Comparison of ENCODE assay signal across 8 cellular contexts in the genomic region with DNA sequence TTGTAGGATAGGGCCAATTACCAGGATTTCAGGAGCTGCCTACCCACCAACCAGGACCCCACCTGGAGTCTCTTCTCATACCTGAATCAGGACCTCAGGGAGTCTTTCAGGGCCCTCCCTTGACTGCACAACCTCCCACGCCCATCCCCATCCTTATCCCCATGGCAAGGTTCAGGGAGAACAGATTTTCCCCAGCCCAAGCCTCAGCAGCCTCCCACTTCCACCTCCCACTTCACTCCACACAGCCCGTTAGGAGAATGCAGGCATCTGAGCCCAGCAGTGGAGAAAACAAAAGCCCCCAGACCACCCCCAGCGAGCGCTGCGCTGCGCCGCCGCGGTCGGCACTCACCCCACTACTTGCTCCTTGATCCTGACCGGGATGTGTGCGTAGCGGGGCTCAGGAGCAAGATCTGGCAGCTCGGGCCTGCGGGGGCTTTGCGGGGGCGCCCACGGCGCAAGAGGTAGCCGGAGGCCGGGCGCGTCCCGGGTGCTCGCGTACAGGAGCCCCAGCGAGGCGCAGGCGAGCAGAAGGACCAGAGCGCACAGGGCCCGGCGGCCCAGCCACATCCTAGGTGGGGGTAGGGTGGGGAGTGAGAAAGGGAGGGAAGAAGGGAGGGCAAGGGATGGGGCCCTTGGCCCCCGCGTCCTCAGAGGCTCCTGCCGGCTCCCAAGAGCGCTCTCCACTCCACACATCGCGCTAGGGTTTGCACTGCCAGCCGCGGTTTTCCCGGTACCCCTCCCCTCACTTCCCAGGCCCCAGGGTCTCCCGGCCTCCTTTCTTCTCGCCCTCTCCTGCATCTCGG. TPM values are rescaled to one million over a fixed set of nuclear protein-coding genes. Genes with fewer than 3 reads are reported as not detected.
A peak's percentile ranks its signal among the peaks of the same experiment; 100 is the strongest.
DNase-seq lines count a peak whose midpoint lies in the region; ATAC-seq and FAIRE-seq lines count a peak whose summit lies in the region.

No MANE protein-coding gene starts in this region.

- no peak for DNase-seq in activated T-cell treated with anti-CD3 and anti-CD28 coated beads, Interleukin-2, amount 50 U/mL, for 4 hours
- no peak for DNase-seq in activated T-cell treated with anti-CD3 and anti-CD28 coated beads, Interleukin-2, amount 50 U/mL, for 1 hour
- DNase-seq in activated naive CD8-positive, alpha-beta T cell treated with anti-CD3 and anti-CD28 coated beads, Interleukin-2, amount 10 ng/mL, durations not matched to agents 7 days and 5 days, result peak; percentile 28
- no peak for DNase-seq in RCC 7860 (ENCODE audit: low spot score)
- DNase-seq in NCI-H1105 treated with DMSO at 0.1 percent for 48 hours (lab: John Stamatoyannopoulos, UW), result no peak
- DNase-seq in GOT3 (lab: John Stamatoyannopoulos, UW), result no peak

- H3K4me3 Mint-ChIP-seq in activated T-cell treated with anti-CD3 and anti-CD28 coated beads, Interleukin-2, amount 50 U/mL, for 4 hours, result peak overlapping the region; percentile 72
- peak overlapping the region; percentile 78 for H3K4me3 Mint-ChIP-seq in activated naive CD8-positive, alpha-beta T cell treated with anti-CD3 and anti-CD28 coated beads, Interleukin-2, amount 10 ng/mL, durations not matched to agents 7 days and 5 days

- no peaks in the 10 kb centered on the region for H3K36me3 Mint-ChIP-seq in activated T-cell treated with anti-CD3 and anti-CD28 coated beads, Interleukin-2, amount 50 U/mL, for 4 hours (ENCODE audit: insufficient read depth)
- H3K36me3 Mint-ChIP-seq in activated naive CD8-positive, alpha-beta T cell treated with anti-CD3 and anti-CD28 coated beads, Interleukin-2, amount 10 ng/mL, durations not matched to agents 7 days and 5 days, result no peaks in the 10 kb centered on the region

- no peak for FAIRE-seq in RCC 7860 (lab: Jason Lieb, UNC)

- no peaks in the 10 kb centered on the region for H3K9me3 Mint-ChIP-seq in activated T-cell treated with anti-CD3 and anti-CD28 coated beads, Interleukin-2, amount 50 U/mL, for 4 hours
- no peaks in the 10 kb centered on the region for H3K9me3 Mint-ChIP-seq in activated naive CD8-positive, alpha-beta T cell treated with anti-CD3 and anti-CD28 coated beads, Interleukin-2, amount 10 ng/mL, durations not matched to agents 7 days and 5 days

- H3K27ac Mint-ChIP-seq in activated naive CD8-positive, alpha-beta T cell treated with anti-CD3 and anti-CD28 coated beads, Interleukin-2, amount 10 ng/mL, durations not matched to agents 7 days and 5 days, result no peak overlapping the region

- POLR2A ChIA-PET in activated naive CD8-positive, alpha-beta T cell treated with anti-CD3 and anti-CD28 coated beads, Interleukin-2, amount 10 ng/mL, durations not matched to agents 7 days and 5 days (lab: Charles Lee), result no interaction called here

- H3K4me3 ChIP-seq in iPS-18c (ENCODE audit: insufficient read depth, low read depth, low read length), result peak overlapping the region; percentile 55

- ATAC-seq in activated T-cell treated with anti-CD3 and anti-CD28 coated beads, Interleukin-2, amount 50 U/mL, for 4 hours, result peak; percentile 2 to 5
- no peak for ATAC-seq in activated naive CD8-positive, alpha-beta T cell treated with anti-CD3 and anti-CD28 coated beads, Interleukin-2, amount 10 ng/mL, durations not matched to agents 7 days and 5 days (ENCODE audit: low read depth)

- peaks cover 66% of the 10 kb centered on the region for H3K27me3 Mint-ChIP-seq in activated T-cell treated with anti-CD3 and anti-CD28 coated beads, Interleukin-2, amount 50 U/mL, for 4 hours (ENCODE audit: low read depth)
- peaks cover 67% of the 10 kb centered on the region for H3K27me3 Mint-ChIP-seq in activated naive CD8-positive, alpha-beta T cell treated with anti-CD3 and anti-CD28 coated beads, Interleukin-2, amount 10 ng/mL, durations not matched to agents 7 days and 5 days

- peaks cover 13% of the 10 kb centered on the region for H3K4me1 Mint-ChIP-seq in activated T-cell treated with anti-CD3 and anti-CD28 coated beads, Interleukin-2, amount 50 U/mL, for 4 hours (ENCODE audit: low read depth)
- peaks cover 11% of the 10 kb centered on the region for H3K4me1 Mint-ChIP-seq in activated naive CD8-positive, alpha-beta T cell treated with anti-CD3 and anti-CD28 coated beads, Interleukin-2, amount 10 ng/mL, durations not matched to agents 7 days and 5 days

- H3K27ac ChIP-seq in temporal lobe (ENCODE audit: low read depth, low read length), result peak overlapping the region; percentile 4

- peaks cover 2% of the 10 kb centered on the region for H3K9me3 ChIP-seq in iPS-18c (ENCODE audit: control insufficient read depth, insufficient read depth, low read length)

RNA-seq across cellular contexts. Expression of a gene that starts 1.2 kb away (rescaled TPM):
- 1 to 10 TPM; 3.2 to 4.6 (median 3.6) TPM for total RNA-seq in activated T-cell treated with anti-CD3 and anti-CD28 coated beads, Interleukin-2, amount 50 U/mL, for 4 hours
- under 1 TPM; 0.65 to 0.80 TPM for total RNA-seq in activated naive CD8-positive, alpha-beta T cell treated with anti-CD3 and anti-CD28 coated beads, Interleukin-2, amount 10 ng/mL, durations not matched to agents 7 days and 5 days
- 43.8 TPM for total RNA-seq in temporal lobe

RNA-seq across cellular contexts. Expression of a gene that starts 20.5 kb away (rescaled TPM):
- 1 to 10 TPM in 1 of 3 donors, under 1 TPM in 2; 0.56 to 1.6 (median 0.65) TPM for total RNA-seq in activated T-cell treated with anti-CD3 and anti-CD28 coated beads, Interleukin-2, amount 50 U/mL, for 4 hours
- total RNA-seq in activated naive CD8-positive, alpha-beta T cell treated with anti-CD3 and anti-CD28 coated beads, Interleukin-2, amount 10 ng/mL, durations not matched to agents 7 days and 5 days, result 1 to 10 TPM; 1.3 to 1.4 TPM
- 23.1 TPM for total RNA-seq in temporal lobe

RNA-seq across cellular contexts. Expression of a gene that starts 27.1 kb away (rescaled TPM):
- total RNA-seq in activated T-cell treated with anti-CD3 and anti-CD28 coated beads, Interleukin-2, amount 50 U/mL, for 4 hours, result 10 to 100 TPM; 15.9 to 18.6 (median 17.0) TPM
- total RNA-seq in activated naive CD8-positive, alpha-beta T cell treated with anti-CD3 and anti-CD28 coated beads, Interleukin-2, amount 10 ng/mL, durations not matched to agents 7 days and 5 days, result 10 to 100 TPM; 31.5 to 32.8 TPM
- total RNA-seq in temporal lobe, result 47.7 TPM

RNA-seq across cellular contexts. Expression of a gene that starts 40.8 kb away (rescaled TPM):
- total RNA-seq in activated T-cell treated with anti-CD3 and anti-CD28 coated beads, Interleukin-2, amount 50 U/mL, for 4 hours, result 10 to 100 TPM; 28.6 to 32.0 (median 29.1) TPM
- 10 to 100 TPM; 21.6 to 24.1 TPM for total RNA-seq in activated naive CD8-positive, alpha-beta T cell treated with anti-CD3 and anti-CD28 coated beads, Interleukin-2, amount 10 ng/mL, durations not matched to agents 7 days and 5 days
- total RNA-seq in temporal lobe, result 10.3 TPM
